ENCODE assay signal across 15 cellular contexts in genomic region chr10:84563355-84563754, GRCh38.
A peak's percentile ranks its signal among the peaks of the same experiment; 100 is the strongest.
DNase-seq lines count a peak whose midpoint lies in the region; ATAC-seq, FAIRE-seq and TF ChIP-seq lines count a peak whose summit lies in the region.
"Had no signal": no experiment of that assay in that cellular context is flagged by ENCODE, and none has a peak within 500 bp of the region (broad histone marks: within the 10 kb centered on the region; RNA-seq: fewer than 3 reads in every experiment).

No MANE protein-coding gene starts in this region.

- peaks cover 7% of the 10 kb centered on the region for H3K27me3 Mint-ChIP-seq in Caco-2 (ENCODE audit: insufficient read depth, unreplicated experiment)

- CTCF ChIA-PET in Caco-2 (lab: Charles Lee) = no interaction called here

- H3K9me3 Mint-ChIP-seq in Caco-2 (ENCODE audit: unreplicated experiment) = no peaks in the 10 kb centered on the region
- H3K9me3 Mint-ChIP-seq: activated T-cell treated with anti-CD3 and anti-CD28 coated beads, Interleukin-2, amount 50 U/mL, for 24 hours had no signal

- H3K27ac Mint-ChIP-seq in Caco-2 (ENCODE audit: unreplicated experiment) = no peak overlapping the region
- H3K27ac Mint-ChIP-seq: activated T-cell treated with anti-CD3 and anti-CD28 coated beads, Interleukin-2, amount 50 U/mL, for 24 hours; progenitor cell of endocrine pancreas; WTC11 had no signal

- ATAC-seq in GM19351 (IDR thresholded peaks at IDR 0.05; ENCODE audit: unreplicated experiment) (peak; percentile 63), HG02759 (IDR thresholded peaks at IDR 0.05; ENCODE audit: unreplicated experiment) (peak; percentile 92), HG03565 (IDR thresholded peaks at IDR 0.05; ENCODE audit: unreplicated experiment) (peak; percentile 78)
- ATAC-seq: WTC11 had no signal

- BruUV-seq in Caco-2 (replicated peaks; lab: Mats Ljungman, UMichigan) = no TSS peak

- H3K36me3 ChIP-seq in kidney (ENCODE audit: control insufficient read depth in 1 of 2, insufficient read depth in 2 of 2, low read length in 2 of 2) = no peaks in the 10 kb centered on the region
- H3K36me3 ChIP-seq in Caco-2 (ENCODE audit: control insufficient read depth, insufficient read depth, low read length) = no peaks in the 10 kb centered on the region

- no peaks in the 10 kb centered on the region for H3K9me3 ChIP-seq in kidney (ENCODE audit: control insufficient read depth in 1 of 2, low read length in 2 of 2)
- H3K9me3 ChIP-seq in Caco-2 = no peaks in the 10 kb centered on the region

- H3K4me3 ChIP-seq in kidney (ENCODE audit: low read length in 2 of 2) (no peak overlapping the region), Caco-2 (ENCODE audit: low read depth, low read length) (no peak overlapping the region)

- no peak for TF ChIP-seq POLR2A in GM12892 (IDR thresholded peaks at IDR 0.05; ENCODE audit: low read depth, low read length)

- POLR2A ChIA-PET in Caco-2 (lab: Charles Lee) = no interaction called here

- FAIRE-seq in GM12892 (lab: Jason Lieb, UNC) (peak; percentile 66), kidney (lab: Jason Lieb, UNC) (no peak)

- H3K36me3 Mint-ChIP-seq in Caco-2 (ENCODE audit: insufficient read depth, unreplicated experiment) = no peaks in the 10 kb centered on the region
- H3K36me3 Mint-ChIP-seq: WTC11 had no signal

- no peak overlapping the region for H3K9ac ChIP-seq in kidney (ENCODE audit: low read length in 2 of 2)

- no peak overlapping the region for H3K4me3 Mint-ChIP-seq in Caco-2 (ENCODE audit: unreplicated experiment)
- H3K4me3 Mint-ChIP-seq: activated T-cell treated with anti-CD3 and anti-CD28 coated beads, Interleukin-2, amount 50 U/mL, for 24 hours; WTC11 had no signal

- no peaks in the 10 kb centered on the region; the same call in 1 of the 2 replicates for H3K27me3 ChIP-seq in Caco-2 (replicated peaks; ENCODE audit: control insufficient read depth, insufficient read depth, low read length)

- intact Hi-C loops in kidney (cut with DNase I) (no loop called here), Caco-2 (cut with micrococcal nuclease; ENCODE audit: unreplicated experiment) (no loop called here)

- H3K4me1 ChIP-seq in kidney (ENCODE audit: control insufficient read depth in 1 of 2, insufficient read depth in 1 of 2, low read depth in 1 of 2, low read length in 2 of 2) (no peaks in the 10 kb centered on the region), Caco-2 (peaks cover 3% of the 10 kb centered on the region)

- no peak overlapping the region for H3K27ac ChIP-seq in kidney (ENCODE audit: low read depth in 2 of 2, low read length in 2 of 2)

- peaks cover 2% of the 10 kb centered on the region for H3K4me1 Mint-ChIP-seq in Caco-2 (ENCODE audit: low read depth, unreplicated experiment)

- TF ChIP-seq CTCF in kidney (IDR thresholded peaks at IDR 0.05; ENCODE audit: borderline replicate concordance, extremely low read depth, insufficient read depth) (no peak), Caco-2 (IDR thresholded peaks at IDR 0.05; ENCODE audit: insufficient read depth in 1 of 2, low read depth in 1 of 2, low read length in 1 of 2, severe bottlenecking in 1 of 2, unreplicated experiment in 1 of 2) (no peak)

- DNase-seq in GM12892 (ENCODE audit: insufficient read length) (no peak), cerebellum (ENCODE audit: low spot score) (no peak), kidney (no peak), Caco-2 (no peak)
- DNase-seq in effector CD4-positive, alpha-beta T cell = no peak
- DNase-seq: activated T-cell treated with anti-CD3 and anti-CD28 coated beads, Interleukin-2, amount 50 U/mL, for 24 hours; GOT3; midbrain; NCI-H2029 treated with DMSO at 0.1 percent for 48 hours; stimulated activated CD4-positive, alpha-beta T cell treated with anti-CD3 and anti-CD28 coated beads, Interleukin-4, amount 100 ng/mL, for 24 hours had no signal
